10 cellular contexts compared by ENCODE assay signal in genomic region chr2:113219889-113220641, GRCh38. TPM values are rescaled to one million over a fixed set of nuclear protein-coding genes. Genes with fewer than 3 reads are reported as not detected.
DNase-seq lines count a peak whose midpoint lies in the region; ATAC-seq and TF ChIP-seq lines count a peak whose summit lies in the region.
"Had no signal": no experiment of that assay in that cellular context is flagged by ENCODE, and none has a peak within 500 bp of the region (broad histone marks: within the 10 kb centered on the region; RNA-seq: fewer than 3 reads in every experiment).

No MANE protein-coding gene starts in this region.

- H3K9ac ChIP-seq in BLaER1 treated with 17β-estradiol and CSF1 and Interleukin-3, amounts not matched to agents 10 nM and 100 nM, result peak overlapping the region in 3 of 11 experiments; percentile 20 to 40 (median 29); a peak in 2 of 22 replicates
- peak overlapping the region; percentile 50 for H3K9ac ChIP-seq in Karpas-422 (ENCODE audit: low read length)

- POLR2A ChIA-PET in MCF 10A (lab: Yijun Ruan, JAX), result interaction anchor here (0.7 to 1.4 kb wide), 5 partner anchors 9 to 19 kb away, joined by 3 to 5 read pairs (median 4); no protein-coding TSS in a partner anchor

- no TSS peak for BruUV-seq in MCF 10A (replicated peaks; lab: Mats Ljungman, UMichigan)

- peaks cover 4% of the 10 kb centered on the region; the same call in 1 of the 2 replicates for H3K9me2 ChIP-seq in Karpas-422 (replicated peaks; ENCODE audit: insufficient read depth, low read length)

- peaks cover 6% of the 10 kb centered on the region for H3K36me3 Mint-ChIP-seq in MCF 10A (ENCODE audit: insufficient read depth, unreplicated experiment)

- no peak overlapping the region; a peak in 1 of 20 replicates for H3K4me3 ChIP-seq in BLaER1 treated with 17β-estradiol and CSF1 and Interleukin-3, amounts not matched to agents 10 nM and 100 nM
- peak overlapping the region; percentile 41; the same call in 1 of the 2 replicates for H3K4me3 ChIP-seq in Karpas-422 (ENCODE audit: low read length)
- H3K4me3 ChIP-seq in lower leg skin (ENCODE audit: low read depth, poor library complexity, severe bottlenecking), result no peak overlapping the region
- H3K4me3 ChIP-seq: psoas muscle had no signal

- H3K79me2 ChIP-seq in Karpas-422 (ENCODE audit: low read length), result no peaks in the 10 kb centered on the region

- CTCF ChIA-PET in MCF 10A (lab: Yijun Ruan, JAX), result interaction anchor here (0.8 to 4.7 kb wide), 7 partner anchors 8 to 170 kb away, joined by 3 to 30 read pairs (median 5); no protein-coding TSS in a partner anchor

- H3K4me2 ChIP-seq in BLaER1 treated with 17β-estradiol and CSF1 and Interleukin-3, amounts not matched to agents 10 nM and 100 nM, result peak overlapping the region; percentile 85 to 99 (median 95)
- peak overlapping the region; percentile 52 for H3K4me2 ChIP-seq in Karpas-422 (ENCODE audit: low read depth, low read length, poor library complexity, severe bottlenecking)

- H4K20me1 ChIP-seq in BLaER1 treated with 17β-estradiol and CSF1 and Interleukin-3, amounts not matched to agents 10 nM and 100 nM, result peaks cover 0 to 18% (median 0%) of the 10 kb centered on the region in 11 experiments; a peak in 5 of 22 replicates
- no peaks in the 10 kb centered on the region for H4K20me1 ChIP-seq in Karpas-422 (ENCODE audit: insufficient read depth, low read depth, low read length)

- peaks cover 15% of the 10 kb centered on the region for H3K4me1 Mint-ChIP-seq in MCF 10A (ENCODE audit: insufficient read depth, unreplicated experiment)

- peaks cover 51 to 61% (median 54%) of the 10 kb centered on the region in 10 experiments for H3K4me1 ChIP-seq in BLaER1 treated with 17β-estradiol and CSF1 and Interleukin-3, amounts not matched to agents 10 nM and 100 nM
- H3K4me1 ChIP-seq in Karpas-422 (ENCODE audit: low read length), result peaks cover 4% of the 10 kb centered on the region

- H3K9me3 Mint-ChIP-seq in MCF 10A (ENCODE audit: unreplicated experiment), result no peaks in the 10 kb centered on the region
- H3K9me3 Mint-ChIP-seq: activated B cell treated with CpG ODN at 0.5 μM for 24 hours had no signal

- no peak for TF ChIP-seq POLR2A in lower leg skin (IDR thresholded peaks at IDR 0.05)

- TF ChIP-seq CTCF in MCF 10A (IDR thresholded peaks at IDR 0.05; ENCODE audit: unreplicated experiment) (no peak), lower leg skin (IDR thresholded peaks at IDR 0.05) (no peak)

- DNase-seq in Karpas-422 (peak; percentile 64), MCF 10A (ENCODE audit: unreplicated experiment) (peak; percentile 74), lower leg skin (ENCODE audit: low spot score in 2 of 2) (peak; percentile 68 to 93), C1 segment of cervical spinal cord (lab: John Stamatoyannopoulos, UW) (no peak), NCI-H2171 treated with DMSO at 0.1 percent for 48 hours (lab: John Stamatoyannopoulos, UW) (no peak)
- DNase-seq: activated B cell treated with CpG ODN at 0.5 μM for 24 hours had no signal

- peak overlapping the region in 7 of 11 experiments; percentile 16 to 91 (median 75); a peak in 10 of 22 replicates for H3K27ac ChIP-seq in BLaER1 treated with 17β-estradiol and CSF1 and Interleukin-3, amounts not matched to agents 10 nM and 100 nM
- H3K27ac ChIP-seq in Karpas-422 (ENCODE audit: low read length), result no peak overlapping the region
- H3K27ac ChIP-seq: psoas muscle had no signal

- no peak overlapping the region for H3K4me3 Mint-ChIP-seq in MCF 10A (ENCODE audit: unreplicated experiment)
- H3K4me3 Mint-ChIP-seq: activated B cell treated with CpG ODN at 0.5 μM for 24 hours had no signal

- H3K27me3 Mint-ChIP-seq in MCF 10A (ENCODE audit: insufficient read depth, unreplicated experiment), result no peaks in the 10 kb centered on the region

- WGBS in lower leg skin, 2 donors, result 60 to 63% methylated on average over 6 of the region's 6 CpGs

- ATAC-seq in GM18909 (IDR thresholded peaks at IDR 0.05; ENCODE audit: poor library complexity, unreplicated experiment) (no peak), GM19397 (IDR thresholded peaks at IDR 0.05; ENCODE audit: unreplicated experiment) (no peak)

- intact Hi-C loops in MCF 10A (cut with micrococcal nuclease) (no loop called here), lower leg skin (cut with DNase I; ENCODE audit: low total_unique reads) (no loop called here)

- peaks cover 0 to 9% (median 0%) of the 10 kb centered on the region in 11 experiments; a peak in 5 of 22 replicates for H3K27me3 ChIP-seq in BLaER1 treated with 17β-estradiol and CSF1 and Interleukin-3, amounts not matched to agents 10 nM and 100 nM
- no peaks in the 10 kb centered on the region for H3K27me3 ChIP-seq in Karpas-422 (ENCODE audit: low read length)

- H3K9me3 ChIP-seq in BLaER1 treated with 17β-estradiol and CSF1 and Interleukin-3, amounts not matched to agents 10 nM and 100 nM (replicated peaks in 1 of 11), result no peaks in the 10 kb centered on the region
- H3K9me3 ChIP-seq in Karpas-422 (ENCODE audit: low read length), result no peaks in the 10 kb centered on the region
- H3K9me3 ChIP-seq: psoas muscle had no signal

- H3K27ac Mint-ChIP-seq in MCF 10A (ENCODE audit: low read depth, unreplicated experiment), result peak overlapping the region; percentile 40
- H3K27ac Mint-ChIP-seq: activated B cell treated with CpG ODN at 0.5 μM for 24 hours had no signal

- peak overlapping the region; percentile 73; the same call in 1 of the 2 replicates for H2AFZ ChIP-seq in Karpas-422 (ENCODE audit: low read length)

- no peaks in the 10 kb centered on the region for H3K36me3 ChIP-seq in BLaER1 treated with 17β-estradiol and CSF1 and Interleukin-3, amounts not matched to agents 10 nM and 100 nM
- no peaks in the 10 kb centered on the region for H3K36me3 ChIP-seq in Karpas-422 (ENCODE audit: insufficient read depth, low read length)

RNA-seq across cellular contexts. Expression of gene PSD4, which starts 46.3 kb away (rescaled TPM):
- total RNA-seq in Karpas-422 (2014; rRNA removed; shearing (Covaris generic); ENCODE audit: low replicate concordance), result 43.3 and 85.3 TPM in 2 replicates
- total RNA-seq in MCF 10A (2022), result 9.6 and 13.2 TPM in 2 replicates
- 10 to 100 TPM; 58.1 to 99.2 (median 87.6) TPM for total RNA-seq in lower leg skin

RNA-seq across cellular contexts. Expression of gene PAX8, which starts 58.7 kb away (rescaled TPM):
- 0.90 and 1.5 TPM in 2 replicates for total RNA-seq in Karpas-422 (2014; rRNA removed; shearing (Covaris generic); ENCODE audit: low replicate concordance)
- total RNA-seq in MCF 10A (2022) (2.4 TPM in 2 replicates), lower leg skin (1 to 10 TPM in 3 of 4 donors, under 1 TPM in 1; 0.91 to 5.2 (median 4.3) TPM)

Comparison
In these comparisons a context has a peak if more than half of its experiments do, and no peak if none do; other contexts are left out.
1. DNase-seq: peak in Karpas-422 (single experiment), MCF 10A (single experiment) and lower leg skin (2 of 2); none in C1 segment of cervical spinal cord (0 of 14) and NCI-H2171 treated with DMSO at 0.1 percent for 48 hours (single experiment).